In genomic region chr10:124996854-124997215, GRCh38 we compare ENCODE assay signal across 1 cellular context.
TF ChIP-seq lines count a peak whose summit lies in the region.

No MANE protein-coding gene starts in this region.

TF ChIP-seq in HepG2, 621 proteins besides CTCF, POLR2A, EP300 and RAD21:
- TF ChIP-seq RARA (CRISPR knock-in tag; IDR thresholded peaks at IDR 0.05) (no peak), ZNF121 (CRISPR knock-in tag; IDR thresholded peaks at IDR 0.05) (no peak), NR1H2 (CRISPR knock-in tag; IDR thresholded peaks at IDR 0.05; ENCODE audit: borderline replicate concordance, low read depth) (no peak), ZNF549 (CRISPR knock-in tag; IDR thresholded peaks at IDR 0.05) (no peak), ISL2 (CRISPR knock-in tag; IDR thresholded peaks at IDR 0.05) (no peak)
